ENCODE assay signal across 17 cellular contexts in genomic region chr2:224077773-224078507, GRCh38. TPM values are rescaled to one million over a fixed set of nuclear protein-coding genes. Genes with fewer than 3 reads are reported as not detected.
A peak's percentile ranks its signal among the peaks of the same experiment; 100 is the strongest.
DNase-seq lines count a peak whose midpoint lies in the region; ATAC-seq, FAIRE-seq and TF ChIP-seq lines count a peak whose summit lies in the region.
"Had no signal": no experiment of that assay in that cellular context is flagged by ENCODE, and none has a peak within 500 bp of the region (broad histone marks: within the 10 kb centered on the region; RNA-seq: fewer than 3 reads in every experiment).

No MANE protein-coding gene starts in this region.

- H3K4me2 ChIP-seq in smooth muscle cell: peak overlapping the region; percentile 26
- H3K4me2 ChIP-seq: A549 had no signal

- no peaks in the 10 kb centered on the region for H3K79me2 ChIP-seq in smooth muscle cell (ENCODE audit: low read depth)

- ATAC-seq in SK-N-SH treated with all-trans-retinoic acid at 6 μM for 48 hours: peak; percentile 76
- ATAC-seq in HG02981 (IDR thresholded peaks at IDR 0.05; ENCODE audit: unreplicated experiment): no peak
- ATAC-seq: A549, HepG2 had no signal

- H3K9ac ChIP-seq in smooth muscle cell (ENCODE audit: low read depth): no peak overlapping the region

- peaks cover 8% of the 10 kb centered on the region for H3F3A ChIP-seq in smooth muscle cell (ENCODE audit: low read depth)

- TF ChIP-seq CTCF in fibroblast of pulmonary artery (IDR thresholded peaks at IDR 0.05; ENCODE audit: low read length, missing control alignments) (no peak), smooth muscle cell (IDR thresholded peaks at IDR 0.05; ENCODE audit: borderline replicate concordance, insufficient read depth, poor library complexity, severe bottlenecking) (no peak)

- no peak overlapping the region for H3K4me3 ChIP-seq in fibroblast of pulmonary artery (replicated peaks; ENCODE audit: low read depth, low read length)
- H3K4me3 ChIP-seq in smooth muscle cell: no peak overlapping the region
- H3K4me3 ChIP-seq: A549 had no signal

- WGBS in smooth muscle cell (ENCODE audit: low lambda C conversion rate): 50% methylated on average over 5 of the region's 5 CpGs

- H3K27ac ChIP-seq in smooth muscle cell (ENCODE audit: low read depth): peak overlapping the region; percentile 56
- H3K27ac ChIP-seq: A549 had no signal

- no peaks in the 10 kb centered on the region for H3K36me3 ChIP-seq in smooth muscle cell (ENCODE audit: low read depth)

- FAIRE-seq in HTR-8/SVneo (lab: Jason Lieb, UNC): no peak
- FAIRE-seq: A549, G401.6, GM12892, GM19239, HepG2 had no signal

- peak overlapping the region; percentile 3 for H2AFZ ChIP-seq in smooth muscle cell (ENCODE audit: low read depth)

- no peaks in the 10 kb centered on the region for H3K4me1 ChIP-seq in smooth muscle cell (ENCODE audit: low read depth)
- H3K4me1 ChIP-seq: A549 had no signal

- DNase-seq in HTR-8/SVneo (ENCODE audit: insufficient read length, low spot score) (peak; percentile 11), fibroblast of pulmonary artery (ENCODE audit: low read depth) (peak; percentile 54), smooth muscle cell (lab: John Stamatoyannopoulos, UW; ENCODE audit: unreplicated experiment) (no peak), activated T-cell treated with anti-CD3 and anti-CD28 coated beads for 4 hours (no peak), NCI-H146 treated with DMSO at 0.1 percent for 48 hours (lab: John Stamatoyannopoulos, UW; ENCODE audit: unreplicated experiment) (no peak), NCI-H524 treated with DMSO at 0.1 percent for 48 hours (lab: John Stamatoyannopoulos, UW) (no peak)
- DNase-seq: DMS53, HCEC 1CT, HFFc6 had no signal

- H3K9me3 ChIP-seq in smooth muscle cell (replicated peaks; ENCODE audit: low read depth): no peaks in the 10 kb centered on the region
- H3K9me3 ChIP-seq: A549 had no signal

- no peaks in the 10 kb centered on the region for H4K20me1 ChIP-seq in smooth muscle cell (ENCODE audit: low read depth)

- H3K27me3 ChIP-seq in smooth muscle cell (ENCODE audit: low read depth): no peaks in the 10 kb centered on the region

TF ChIP-seq in SK-N-SH treated with all-trans-retinoic acid at 6 μM for 48 hours, 23 proteins besides CTCF, POLR2A, EP300 and RAD21:
- TF ChIP-seq TCF4 (CRISPR knock-in tag; IDR thresholded peaks at IDR 0.05; ENCODE audit: borderline replicate concordance): no peak
- TF ChIP-seq ZFP3 (CRISPR knock-in tag; IDR thresholded peaks at IDR 0.05): no peak
- TF ChIP-seq, protein P1, sequence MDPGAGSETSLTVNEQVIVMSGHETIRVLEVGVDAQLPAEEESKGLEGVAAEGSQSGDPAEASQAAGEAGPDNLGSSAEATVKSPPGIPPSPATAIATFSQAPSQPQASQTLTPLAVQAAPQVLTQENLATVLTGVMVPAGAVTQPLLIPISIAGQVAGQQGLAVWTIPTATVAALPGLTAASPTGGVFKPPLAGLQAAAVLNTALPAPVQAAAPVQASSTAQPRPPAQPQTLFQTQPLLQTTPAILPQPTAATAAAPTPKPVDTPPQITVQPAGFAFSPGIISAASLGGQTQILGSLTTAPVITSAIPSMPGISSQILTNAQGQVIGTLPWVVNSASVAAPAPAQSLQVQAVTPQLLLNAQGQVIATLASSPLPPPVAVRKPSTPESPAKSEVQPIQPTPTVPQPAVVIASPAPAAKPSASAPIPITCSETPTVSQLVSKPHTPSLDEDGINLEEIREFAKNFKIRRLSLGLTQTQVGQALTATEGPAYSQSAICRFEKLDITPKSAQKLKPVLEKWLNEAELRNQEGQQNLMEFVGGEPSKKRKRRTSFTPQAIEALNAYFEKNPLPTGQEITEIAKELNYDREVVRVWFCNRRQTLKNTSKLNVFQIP (CRISPR knock-in tag; IDR thresholded peaks at IDR 0.05; ENCODE audit: borderline replicate concordance, low read depth): no peak
- TF ChIP-seq ZC3H10 (CRISPR knock-in tag; IDR thresholded peaks at IDR 0.05): no peak
- TF ChIP-seq, protein P2, sequence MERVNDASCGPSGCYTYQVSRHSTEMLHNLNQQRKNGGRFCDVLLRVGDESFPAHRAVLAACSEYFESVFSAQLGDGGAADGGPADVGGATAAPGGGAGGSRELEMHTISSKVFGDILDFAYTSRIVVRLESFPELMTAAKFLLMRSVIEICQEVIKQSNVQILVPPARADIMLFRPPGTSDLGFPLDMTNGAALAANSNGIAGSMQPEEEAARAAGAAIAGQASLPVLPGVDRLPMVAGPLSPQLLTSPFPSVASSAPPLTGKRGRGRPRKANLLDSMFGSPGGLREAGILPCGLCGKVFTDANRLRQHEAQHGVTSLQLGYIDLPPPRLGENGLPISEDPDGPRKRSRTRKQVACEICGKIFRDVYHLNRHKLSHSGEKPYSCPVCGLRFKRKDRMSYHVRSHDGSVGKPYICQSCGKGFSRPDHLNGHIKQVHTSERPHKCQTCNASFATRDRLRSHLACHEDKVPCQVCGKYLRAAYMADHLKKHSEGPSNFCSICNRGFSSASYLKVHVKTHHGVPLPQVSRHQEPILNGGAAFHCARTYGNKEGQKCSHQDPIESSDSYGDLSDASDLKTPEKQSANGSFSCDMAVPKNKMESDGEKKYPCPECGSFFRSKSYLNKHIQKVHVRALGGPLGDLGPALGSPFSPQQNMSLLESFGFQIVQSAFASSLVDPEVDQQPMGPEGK (CRISPR knock-in tag; IDR thresholded peaks at IDR 0.05; ENCODE audit: borderline replicate concordance): no peak
- no peak for TF ChIP-seq CREB5 (CRISPR knock-in tag; IDR thresholded peaks at IDR 0.05; ENCODE audit: low read depth)
- no peak for TF ChIP-seq ZNF565 (CRISPR knock-in tag; conservative IDR thresholded peaks at IDR 0.05; ENCODE audit: low read depth)
- TF ChIP-seq GLIS3 (CRISPR knock-in tag; IDR thresholded peaks at IDR 0.05): no peak
- no peak for TF ChIP-seq ARNTL (CRISPR knock-in tag; IDR thresholded peaks at IDR 0.05; ENCODE audit: borderline replicate concordance, low read depth)
- no peak for TF ChIP-seq ZFP30 (CRISPR knock-in tag; IDR thresholded peaks at IDR 0.05)
- TF ChIP-seq ZNF8 (CRISPR knock-in tag; IDR thresholded peaks at IDR 0.05): no peak
- TF ChIP-seq SNAI2 (CRISPR knock-in tag; IDR thresholded peaks at IDR 0.05): no peak

RNA-seq across cellular contexts. Expression of gene SERPINE2, which starts 38.9 kb away (rescaled TPM):
- 2,183 and 2,362 TPM in 2 replicates for total RNA-seq in smooth muscle cell
- 2,391 and 3,094 TPM in 2 replicates for polyA plus RNA-seq in smooth muscle cell
- polyA plus RNA-seq: CD14-positive monocyte had no signal

Comparison
In these comparisons a context has a peak if more than half of its experiments do, and no peak if none do; other contexts are left out.
1. DNase-seq: peak in HTR-8/SVneo (single experiment) and fibroblast of pulmonary artery (single experiment); none in smooth muscle cell (single experiment), activated T-cell treated with anti-CD3 and anti-CD28 coated beads for 4 hours (single experiment), NCI-H146 treated with DMSO at 0.1 percent for 48 hours (single experiment) and NCI-H524 treated with DMSO at 0.1 percent for 48 hours (single experiment).